ENCODE assay signal across 8 cellular contexts in genomic region chr15:70094690-70095311, GRCh38. TPM values are rescaled to one million over a fixed set of nuclear protein-coding genes. Genes with fewer than 3 reads are reported as not detected.
DNase-seq lines count a peak whose midpoint lies in the region; ATAC-seq, FAIRE-seq and TF ChIP-seq lines count a peak whose summit lies in the region.

No MANE protein-coding gene starts in this region.

- H3K36me3 Mint-ChIP-seq in activated CD4-positive, alpha-beta T cell treated with anti-CD3 and anti-CD28 coated beads, Interleukin-2, amount 10 ng/mL, durations not matched to agents 24 days and 14 days (ENCODE audit: low read depth) = peaks cover 63% of the 10 kb centered on the region
- H3K36me3 Mint-ChIP-seq in glutamatergic neuron (ENCODE audit: unreplicated experiment) = no peaks in the 10 kb centered on the region

- FAIRE-seq in small intestine (lab: Jason Lieb, UNC) = no peak
- no peak for FAIRE-seq in RCC 7860 (lab: Jason Lieb, UNC)

- peak overlapping the region in 1 of 2 donors; percentile 90 for H3K4me3 ChIP-seq in small intestine (ENCODE audit: low read depth in 1 of 2, low read length in 2 of 2)

- peaks cover 56% of the 10 kb centered on the region for H3K4me1 Mint-ChIP-seq in activated CD4-positive, alpha-beta T cell treated with anti-CD3 and anti-CD28 coated beads, Interleukin-2, amount 10 ng/mL, durations not matched to agents 24 days and 14 days
- peaks cover 48% of the 10 kb centered on the region for H3K4me1 Mint-ChIP-seq in glutamatergic neuron (ENCODE audit: low read depth, unreplicated experiment)

- no peaks in the 10 kb centered on the region for H3K9me3 ChIP-seq in small intestine (ENCODE audit: control insufficient read depth, low read depth)

- peaks cover 5 to 27% of the 10 kb centered on the region in 2 donors for H3K4me1 ChIP-seq in small intestine (ENCODE audit: control insufficient read depth in 2 of 2, insufficient read depth in 1 of 2, low read depth in 1 of 2, low read length in 1 of 2)

- peak; percentile 65 for DNase-seq in activated CD4-positive, alpha-beta T cell treated with anti-CD3 and anti-CD28 coated beads, Interleukin-2, amount 10 ng/mL, durations not matched to agents 24 days and 14 days
- no peak for DNase-seq in activated CD4-positive, alpha-beta T cell treated with anti-CD3 and anti-CD28 coated beads for 1 hour
- DNase-seq in glutamatergic neuron (no peak), small intestine (peak; percentile 35), mesenteric fat pad (ENCODE audit: low spot score) (no peak), RCC 7860 (ENCODE audit: low spot score) (no peak)

- intact Hi-C loops in activated CD4-positive, alpha-beta T cell treated with anti-CD3 and anti-CD28 coated beads, Interleukin-2, amount 10 ng/mL, durations not matched to agents 24 days and 14 days (cut with micrococcal nuclease) = loop anchor here (5.0 to 10.0 kb wide), 3 partner anchors 162 to 930 kb away; partner anchors contain the start of gene GLCE

- whole genome bisulfite sequencing in small intestine, 3 donors = 27 to 52% (median 30%) methylated on average over 8 of the region's 8 CpGs

- peak overlapping the region; percentile 59 for H3K27ac Mint-ChIP-seq in activated CD4-positive, alpha-beta T cell treated with anti-CD3 and anti-CD28 coated beads, Interleukin-2, amount 10 ng/mL, durations not matched to agents 24 days and 14 days
- peak overlapping the region; percentile 53 for H3K27ac Mint-ChIP-seq in glutamatergic neuron (ENCODE audit: unreplicated experiment)

- no peak for ATAC-seq in HG02981 (IDR thresholded peaks at IDR 0.05; ENCODE audit: unreplicated experiment)

- H3K27me3 Mint-ChIP-seq in activated CD4-positive, alpha-beta T cell treated with anti-CD3 and anti-CD28 coated beads, Interleukin-2, amount 10 ng/mL, durations not matched to agents 24 days and 14 days = peaks cover 1% of the 10 kb centered on the region
- peaks cover 25% of the 10 kb centered on the region for H3K27me3 Mint-ChIP-seq in glutamatergic neuron (ENCODE audit: unreplicated experiment)

- no peaks in the 10 kb centered on the region for H3K9me3 Mint-ChIP-seq in activated CD4-positive, alpha-beta T cell treated with anti-CD3 and anti-CD28 coated beads, Interleukin-2, amount 10 ng/mL, durations not matched to agents 24 days and 14 days
- H3K9me3 Mint-ChIP-seq in glutamatergic neuron (ENCODE audit: unreplicated experiment) = peaks cover 20% of the 10 kb centered on the region

- no peaks in the 10 kb centered on the region for H3K27me3 ChIP-seq in small intestine (ENCODE audit: control insufficient read depth in 2 of 2, insufficient read depth in 2 of 2, low read length in 2 of 2)

- H3K27ac ChIP-seq in VCaP (peak overlapping the region; percentile 98), small intestine (ENCODE audit: low read depth in 1 of 2, low read length in 1 of 2) (peak overlapping the region; percentile 0 to 85)

- H3K36me3 ChIP-seq in small intestine (ENCODE audit: control insufficient read depth in 2 of 2, insufficient read depth in 2 of 2, low read length in 2 of 2) = peaks cover 0 to 2% of the 10 kb centered on the region in 2 donors

- TF ChIP-seq CTCF in VCaP (conservative IDR thresholded peaks at IDR 0.05) = no peak
- no peak for TF ChIP-seq CTCF in glutamatergic neuron (IDR thresholded peaks at IDR 0.05; ENCODE audit: partially characterized antibody, unreplicated experiment)

- peak overlapping the region; percentile 100 for H3K4me3 Mint-ChIP-seq in activated CD4-positive, alpha-beta T cell treated with anti-CD3 and anti-CD28 coated beads, Interleukin-2, amount 10 ng/mL, durations not matched to agents 24 days and 14 days
- peak overlapping the region; percentile 91 for H3K4me3 Mint-ChIP-seq in glutamatergic neuron (ENCODE audit: unreplicated experiment)

RNA-seq across cellular contexts. Expression of gene TLE3, which starts 2.9 kb away (rescaled TPM):
- total RNA-seq in activated CD4-positive, alpha-beta T cell treated with anti-CD3 and anti-CD28 coated beads, Interleukin-2, amount 10 ng/mL, durations not matched to agents 24 days and 14 days = 111 and 118 TPM in 2 replicates
- 89.2 TPM for total RNA-seq in glutamatergic neuron (ENCODE audit: unreplicated experiment)
- polyA plus RNA-seq in small intestine = 10 to 100 TPM; 14.3 to 22.2 (median 14.6) TPM
- total RNA-seq in mesenteric fat pad = 52.5 TPM

Comparison
In these comparisons a context has a peak if more than half of its experiments do, and no peak if none do; other contexts are left out.
1. DNase-seq: peak in activated CD4-positive, alpha-beta T cell treated with anti-CD3 and anti-CD28 coated beads, Interleukin-2, amount 10 ng/mL, durations not matched to agents 24 days and 14 days (single experiment) and small intestine (single experiment); none in activated CD4-positive, alpha-beta T cell treated with anti-CD3 and anti-CD28 coated beads for 1 hour (single experiment), glutamatergic neuron (single experiment), mesenteric fat pad (single experiment) and RCC 7860 (single experiment).